In genomic region chr2:121491566-121491965, GRCh38 we compare ENCODE assay signal across 24 cellular contexts. TPM values are rescaled to one million over a fixed set of nuclear protein-coding genes. Genes with fewer than 3 reads are reported as not detected.
DNase-seq lines count a peak whose midpoint lies in the region; ATAC-seq and TF ChIP-seq lines count a peak whose summit lies in the region.
"Had no signal": no experiment of that assay in that cellular context is flagged by ENCODE, and none has a peak within 500 bp of the region (broad histone marks: within the 10 kb centered on the region; RNA-seq: fewer than 3 reads in every experiment).

No MANE protein-coding gene starts in this region.

- TF ChIP-seq CTCF in RWPE2 (IDR thresholded peaks at IDR 0.05; ENCODE audit: poor library complexity, severe bottlenecking) = no peak

- H3K4me3 ChIP-seq in RWPE2 (ENCODE audit: severe bottlenecking) (no peak overlapping the region), skeletal muscle satellite cell (ENCODE audit: low read length) (no peak overlapping the region)
- H3K4me3 ChIP-seq: gastroesophageal sphincter, HAP-1, prostate gland, smooth muscle cell, vagina had no signal

- no peak overlapping the region for H3K27ac Mint-ChIP-seq in T-helper 17 cell
- no peak overlapping the region for H3K27ac Mint-ChIP-seq in stimulated activated memory B cell treated with anti-CD40 and anti-IgM and Interleukin-4, amounts not matched to agents 10 μg/mL and 1 μg/mL and 100 μg/mL, for 72 hours
- H3K27ac Mint-ChIP-seq: activated CD4-positive, alpha-beta T cell treated with anti-CD3 and anti-CD28 coated beads, Interleukin-2, amount 10 ng/mL, durations not matched to agents 7 days and 5 days; T-cell had no signal

- peak overlapping the region; percentile 47 for H3K27ac ChIP-seq in RWPE2 (ENCODE audit: poor library complexity, severe bottlenecking)
- H3K27ac ChIP-seq: gastroesophageal sphincter, prostate gland, vagina had no signal

- H3K4me1 ChIP-seq in RWPE2 (ENCODE audit: insufficient read depth, poor library complexity, severe bottlenecking) (peaks cover 42% of the 10 kb centered on the region), skeletal muscle satellite cell (ENCODE audit: control insufficient read depth, insufficient read depth, low read length) (peaks cover 39% of the 10 kb centered on the region)
- H3K4me1 ChIP-seq: prostate gland had no signal

- H3K36me3 ChIP-seq in RWPE2 (ENCODE audit: low read depth) (peaks cover 11% of the 10 kb centered on the region), skeletal muscle satellite cell (ENCODE audit: insufficient read depth, low read length) (peaks cover 13% of the 10 kb centered on the region)
- H3K36me3 ChIP-seq: HAP-1, prostate gland had no signal

- H3K9me3 ChIP-seq in RWPE2 (ENCODE audit: severe bottlenecking) = no peaks in the 10 kb centered on the region
- H3K9me3 ChIP-seq in skeletal muscle satellite cell (replicated peaks; ENCODE audit: low read length) = no peaks in the 10 kb centered on the region
- H3K9me3 ChIP-seq in T-helper 17 cell (ENCODE audit: control insufficient read depth, low read length, poor library complexity, severe bottlenecking) = no peaks in the 10 kb centered on the region
- H3K9me3 ChIP-seq: gastroesophageal sphincter, HAP-1, prostate gland, vagina had no signal

- H3K27me3 ChIP-seq in RWPE2 (ENCODE audit: insufficient read depth, poor library complexity, severe bottlenecking) = no peaks in the 10 kb centered on the region
- no peaks in the 10 kb centered on the region for H3K27me3 ChIP-seq in skeletal muscle satellite cell (ENCODE audit: control insufficient read depth, insufficient read depth, low read length)
- H3K27me3 ChIP-seq: gastroesophageal sphincter, vagina had no signal

- no peaks in the 10 kb centered on the region for H3K9me3 Mint-ChIP-seq in stimulated activated memory B cell treated with anti-CD40 and anti-IgM and Interleukin-4, amounts not matched to agents 10 μg/mL and 1 μg/mL and 100 μg/mL, for 72 hours
- H3K9me3 Mint-ChIP-seq: activated CD4-positive, alpha-beta T cell treated with anti-CD3 and anti-CD28 coated beads, Interleukin-2, amount 10 ng/mL, durations not matched to agents 7 days and 5 days; neural crest cell; T-cell had no signal

- H3K27me3 Mint-ChIP-seq in T-helper 17 cell = no peaks in the 10 kb centered on the region
- H3K27me3 Mint-ChIP-seq in stimulated activated memory B cell treated with anti-CD40 and anti-IgM and Interleukin-4, amounts not matched to agents 10 μg/mL and 1 μg/mL and 100 μg/mL, for 72 hours = no peaks in the 10 kb centered on the region
- H3K27me3 Mint-ChIP-seq: activated CD4-positive, alpha-beta T cell treated with anti-CD3 and anti-CD28 coated beads, Interleukin-2, amount 10 ng/mL, durations not matched to agents 7 days and 5 days; T-cell had no signal

- H3K4me2 ChIP-seq in skeletal muscle satellite cell (ENCODE audit: low read length) = peak overlapping the region; percentile 31
- H3K4me2 ChIP-seq: smooth muscle cell had no signal

- H3K4me3 Mint-ChIP-seq in T-helper 17 cell = no peak overlapping the region
- no peak overlapping the region for H3K4me3 Mint-ChIP-seq in stimulated activated memory B cell treated with anti-CD40 and anti-IgM and Interleukin-4, amounts not matched to agents 10 μg/mL and 1 μg/mL and 100 μg/mL, for 72 hours
- H3K4me3 Mint-ChIP-seq: activated CD4-positive, alpha-beta T cell treated with anti-CD3 and anti-CD28 coated beads, Interleukin-2, amount 10 ng/mL, durations not matched to agents 7 days and 5 days; neural crest cell; T-cell had no signal

- DNase-seq in NCI-H2107 treated with DMSO at 0.1 percent for 48 hours (lab: John Stamatoyannopoulos, UW; ENCODE audit: unreplicated experiment) (peak; percentile 56), NCI-H2107 (lab: John Stamatoyannopoulos, UW) (no peak), NCI-H2081 treated with DMSO at 0.1 percent for 48 hours (lab: John Stamatoyannopoulos, UW) (peak; percentile 55), RWPE2 (ENCODE audit: low spot score) (no peak), T-helper 17 cell (no peak)
- DNase-seq: activated CD4-positive, alpha-beta T cell treated with anti-CD3 and anti-CD28 coated beads, Interleukin-2, amount 10 ng/mL, durations not matched to agents 7 days and 5 days; activated CD8-positive, alpha-beta memory T cell treated with anti-CD3 and anti-CD28 coated beads, Interleukin-2, amount 50 U/mL, for 48 hours; activated effector memory CD4-positive, alpha-beta T cell treated with Interleukin-2 at 50 U/mL for 16 hours; DND-41; left colon; NCI-H446; SHP77; stimulated activated CD4-positive, alpha-beta T cell treated with anti-CD3 and anti-CD28 coated beads, Interleukin-4, amount 100 ng/mL, for 24 hours; T-cell had no signal

- H3K4me1 Mint-ChIP-seq in T-helper 17 cell = peaks cover 23% of the 10 kb centered on the region
- peaks cover 26% of the 10 kb centered on the region for H3K4me1 Mint-ChIP-seq in stimulated activated memory B cell treated with anti-CD40 and anti-IgM and Interleukin-4, amounts not matched to agents 10 μg/mL and 1 μg/mL and 100 μg/mL, for 72 hours

- ATAC-seq in RWPE2 (ENCODE audit: low read depth) (no peak), T-helper 17 cell (no peak), HG02678 (IDR thresholded peaks at IDR 0.05; ENCODE audit: unreplicated experiment) (no peak)
- ATAC-seq in stimulated activated memory B cell treated with anti-CD40 and anti-IgM and Interleukin-4, amounts not matched to agents 10 μg/mL and 1 μg/mL and 100 μg/mL, for 72 hours = no peak
- ATAC-seq: gastroesophageal sphincter, left colon, T-cell had no signal

- peaks cover 2% of the 10 kb centered on the region for H3K36me3 Mint-ChIP-seq in T-helper 17 cell (ENCODE audit: low read depth)
- H3K36me3 Mint-ChIP-seq in stimulated activated memory B cell treated with anti-CD40 and anti-IgM and Interleukin-4, amounts not matched to agents 10 μg/mL and 1 μg/mL and 100 μg/mL, for 72 hours = peaks cover 18% of the 10 kb centered on the region

- peak overlapping the region; percentile 58 for H3K9ac ChIP-seq in skeletal muscle satellite cell (ENCODE audit: low read depth, low read length)

RNA-seq across cellular contexts. Expression of gene RNU4ATAC, which starts 39.1 kb away (rescaled TPM):
- total RNA-seq in skeletal muscle satellite cell (2012; rRNA removed) = under 0.01 TPM in 1 of 2 replicates, not detected in the other
- not detected for total RNA-seq in T-helper 17 cell
- total RNA-seq: activated CD4-positive, alpha-beta T cell treated with anti-CD3 and anti-CD28 coated beads, Interleukin-2, amount 10 ng/mL, durations not matched to agents 7 days and 5 days; gastroesophageal sphincter; left colon; neural crest cell; OCI-LY7; prostate gland; smooth muscle cell; T-cell; vagina had no signal

Comparison
In these comparisons a context has a peak if more than half of its experiments do, and no peak if none do; other contexts are left out.
1. DNase-seq: peak in NCI-H2107 treated with DMSO at 0.1 percent for 48 hours (single experiment) and NCI-H2081 treated with DMSO at 0.1 percent for 48 hours (single experiment); none in NCI-H2107 (single experiment), RWPE2 (single experiment) and T-helper 17 cell (0 of 3).